ENCODE assay signal across 11 cellular contexts in genomic region chr12:114405199-114405448, GRCh38. TPM values are rescaled to one million over a fixed set of nuclear protein-coding genes. Genes with fewer than 3 reads are reported as not detected.
A peak's percentile ranks its signal among the peaks of the same experiment; 100 is the strongest.
DNase-seq lines count a peak whose midpoint lies in the region; ATAC-seq and TF ChIP-seq lines count a peak whose summit lies in the region.
"Had no signal": no experiment of that assay in that cellular context is flagged by ENCODE, and none has a peak within 500 bp of the region (broad histone marks: within the 10 kb centered on the region; RNA-seq: fewer than 3 reads in every experiment).

No MANE protein-coding gene starts in this region.

- no peak for ATAC-seq in gastroesophageal sphincter

- TF ChIP-seq CTCF in gastroesophageal sphincter (IDR thresholded peaks at IDR 0.05), result no peak
- no peak for TF ChIP-seq CTCF in spleen (IDR thresholded peaks at IDR 0.05 in 8 of 11, conservative IDR thresholded peaks at IDR 0.05 in 3 of 11)

- peak overlapping the region; percentile 63 for H3K4me3 ChIP-seq in HAP-1
- H3K4me3 ChIP-seq in NT2/D1 (ENCODE audit: insufficient read length, low read depth), result peak overlapping the region; percentile 26
- H3K4me3 ChIP-seq in gastroesophageal sphincter, result peak overlapping the region; percentile 32 to 67
- peak overlapping the region; percentile 51 for H3K4me3 ChIP-seq in skeletal muscle cell (ENCODE audit: low read depth, low read length)
- H3K4me3 ChIP-seq in spleen, result peak overlapping the region in 1 of 8 donors; percentile 13

- H3K27me3 ChIP-seq in HAP-1 (ENCODE audit: low read depth) (no peaks in the 10 kb centered on the region), NT2/D1 (ENCODE audit: insufficient read depth, insufficient read length) (peaks cover 100% of the 10 kb centered on the region), gastroesophageal sphincter (peaks cover 32% of the 10 kb centered on the region), spleen (replicated peaks in 1 of 7) (peaks cover 0 to 100% (median 98%) of the 10 kb centered on the region in 7 donors)

- peak overlapping the region; percentile 64 to 94 (median 92) for H3K27ac ChIP-seq in gastroesophageal sphincter
- H3K27ac ChIP-seq in spleen, result no peak overlapping the region

- peaks cover 26% of the 10 kb centered on the region for H3K36me3 ChIP-seq in HAP-1 (replicated peaks)
- no peaks in the 10 kb centered on the region for H3K36me3 ChIP-seq in NT2/D1 (ENCODE audit: insufficient read depth, insufficient read length, low read length)
- H3K36me3 ChIP-seq in gastroesophageal sphincter, result no peaks in the 10 kb centered on the region
- H3K36me3 ChIP-seq in spleen, result no peaks in the 10 kb centered on the region

- WGBS in gastroesophageal sphincter (ENCODE audit: low coverage in 1 of 2), 2 donors, result 0% methylated on average over 4 of the region's 22 CpGs; no CpG with 5 or more reads in 1 of the 2 donors
- 2 to 10% (median 5%) methylated on average over 9 to 22 of the region's 22 CpGs for WGBS in spleen, 5 donors

- intact Hi-C loops in spleen (cut with DNase I; ENCODE audit: low total_unique reads), result no loop called here

- H3K9ac ChIP-seq in NT2/D1 (ENCODE audit: insufficient read length, low read depth), result peak overlapping the region; percentile 56

- TF ChIP-seq EP300 in gastroesophageal sphincter (IDR thresholded peaks at IDR 0.05), result no peak

- DNase-seq in HAP-1 (ENCODE audit: low spot score in 2 of 2) (peak in 1 of 2 experiments; percentile 29), NT2/D1 (ENCODE audit: low read depth, low spot score) (no peak), skeletal muscle cell (ENCODE audit: low read depth) (no peak), putamen (ENCODE audit: low spot score) (no peak), SHP77 (lab: John Stamatoyannopoulos, UW) (no peak), mesenteric fat pad (ENCODE audit: low spot score) (no peak), spleen (no peak)
- DNase-seq: effector CD4-positive, alpha-beta T cell; hippocampal formation had no signal

- TF ChIP-seq POLR2A in gastroesophageal sphincter (IDR thresholded peaks at IDR 0.05) (no peak), spleen (IDR thresholded peaks at IDR 0.05) (no peak)

- in situ Hi-C loops in HAP-1 (cut with MboI; ENCODE audit: low sequenced_read_pairs), result no loop called here

- H3K9me3 ChIP-seq in HAP-1, result no peaks in the 10 kb centered on the region
- H3K9me3 ChIP-seq in NT2/D1 (ENCODE audit: insufficient read depth, low read length), result no peaks in the 10 kb centered on the region
- no peaks in the 10 kb centered on the region for H3K9me3 ChIP-seq in gastroesophageal sphincter
- H3K9me3 ChIP-seq in spleen, result no peaks in the 10 kb centered on the region

- peaks cover 3% of the 10 kb centered on the region for H3K4me1 ChIP-seq in HAP-1
- H3K4me1 ChIP-seq in NT2/D1 (ENCODE audit: insufficient read depth, insufficient read length), result peaks cover 13% of the 10 kb centered on the region
- peaks cover 0 to 46% (median 8%) of the 10 kb centered on the region in 3 donors for H3K4me1 ChIP-seq in gastroesophageal sphincter
- H3K4me1 ChIP-seq in spleen, result peaks cover 0 to 29% (median 13%) of the 10 kb centered on the region in 6 donors

RNA-seq across cellular contexts. Expression of gene TBX5, which starts 0.8 kb away (rescaled TPM):
- 10 to 100 TPM in 3 of 4 donors, 1 to 10 TPM in 1; 8.6 to 38.8 (median 28.0) TPM for total RNA-seq in gastroesophageal sphincter
- total RNA-seq in mesenteric fat pad, result not detected
- total RNA-seq in spleen, result not detected
- polyA plus RNA-seq in spleen, result not detected
- total RNA-seq: activated CD8-positive, alpha-beta memory T cell treated with anti-CD3 and anti-CD28 coated beads for 36 hours had no signal

Comparison
In these comparisons a context has a peak if more than half of its experiments do, and no peak if none do; other contexts are left out.
1. H3K27ac ChIP-seq: peak in gastroesophageal sphincter (4 of 4); none in spleen (0 of 8).